Comparison of ENCODE assay signal across 8 cellular contexts in genomic region chrX:68433981-68434299, GRCh38. TPM values are rescaled to one million over a fixed set of nuclear protein-coding genes. Genes with fewer than 3 reads are reported as not detected.
DNase-seq lines count a peak whose midpoint lies in the region; ATAC-seq and TF ChIP-seq lines count a peak whose summit lies in the region.

No MANE protein-coding gene starts in this region.

- no peak overlapping the region for H3K27ac Mint-ChIP-seq in activated T-cell treated with anti-CD3 and anti-CD28 coated beads, Interleukin-2, amount 50 U/mL, for 24 hours

- no peaks in the 10 kb centered on the region for H3K9me3 Mint-ChIP-seq in activated T-cell treated with anti-CD3 and anti-CD28 coated beads, Interleukin-2, amount 50 U/mL, for 24 hours

- peak overlapping the region; percentile 71 for H3K4me3 Mint-ChIP-seq in activated T-cell treated with anti-CD3 and anti-CD28 coated beads, Interleukin-2, amount 50 U/mL, for 24 hours

- ATAC-seq in lung (ENCODE audit: insufficient read depth, low FRiP score) (no peak), HG02938 (IDR thresholded peaks at IDR 0.05; ENCODE audit: unreplicated experiment) (no peak)

- H3K27me3 Mint-ChIP-seq in activated T-cell treated with anti-CD3 and anti-CD28 coated beads, Interleukin-2, amount 50 U/mL, for 24 hours, result peaks cover 79% of the 10 kb centered on the region

- peaks cover 5% of the 10 kb centered on the region for H3K4me1 Mint-ChIP-seq in activated T-cell treated with anti-CD3 and anti-CD28 coated beads, Interleukin-2, amount 50 U/mL, for 24 hours (ENCODE audit: low read depth)

- H3K4me1 ChIP-seq in lung (ENCODE audit: control insufficient read depth in 2 of 2, insufficient read depth in 2 of 2, low read length in 2 of 2), result peaks cover 2% of the 10 kb centered on the region in 2 donors
- peaks cover 0 to 6% (median 0%) of the 10 kb centered on the region in 4 donors for H3K4me1 ChIP-seq in tibial artery

- peak overlapping the region; percentile 66 for H3K27ac ChIP-seq in brain microvascular endothelial cell
- peak overlapping the region; percentile 68 to 78 for H3K27ac ChIP-seq in lung (ENCODE audit: low read depth in 1 of 2, low read length in 1 of 2)
- peak overlapping the region; percentile 80 to 91 for H3K27ac ChIP-seq in tibial artery

- H3K36me3 ChIP-seq in brain microvascular endothelial cell (replicated peaks) (no peaks in the 10 kb centered on the region), lung (ENCODE audit: control insufficient read depth in 2 of 2, insufficient read depth in 2 of 2, low read length in 2 of 2) (no peaks in the 10 kb centered on the region), tibial artery (no peaks in the 10 kb centered on the region)

- WGBS in lung, 2 donors, result 2 to 33% methylated on average over 11 to 13 of the region's 13 CpGs

- no peaks in the 10 kb centered on the region for H3K36me3 Mint-ChIP-seq in activated T-cell treated with anti-CD3 and anti-CD28 coated beads, Interleukin-2, amount 50 U/mL, for 24 hours (ENCODE audit: low read depth)

- no peak for TF ChIP-seq CTCF in brain microvascular endothelial cell (IDR thresholded peaks at IDR 0.05; ENCODE audit: low read depth, low read length, missing control alignments)
- no peak for TF ChIP-seq CTCF in lung (IDR thresholded peaks at IDR 0.05; ENCODE audit: control extremely low read depth, extremely low read depth)
- no peak for TF ChIP-seq CTCF in tibial artery (IDR thresholded peaks at IDR 0.05)

- no peak for DNase-seq in activated T-cell treated with anti-CD3 and anti-CD28 coated beads, Interleukin-2, amount 50 U/mL, for 24 hours
- DNase-seq in activated T-cell treated with anti-CD3 and anti-CD28 coated beads, Interleukin-2, amount 50 U/mL, for 48 hours, result no peak
- no peak for DNase-seq in brain microvascular endothelial cell
- DNase-seq in lung (ENCODE audit: low spot score), result no peak
- no peak for DNase-seq in tibial artery
- no peak for DNase-seq in activated effector memory CD4-positive, alpha-beta T cell treated with anti-CD3 and anti-CD28 coated beads, Interleukin-2, amount 50 U/mL, for 16 hours
- DNase-seq in NCI-H524 treated with DMSO at 0.1 percent for 48 hours (lab: John Stamatoyannopoulos, UW), result no peak

- H3K9me3 ChIP-seq in lung (ENCODE audit: control insufficient read depth in 2 of 2, insufficient read depth in 1 of 2, low read length in 1 of 2), result no peaks in the 10 kb centered on the region
- peaks cover 0 to 5% (median 0%) of the 10 kb centered on the region in 3 donors for H3K9me3 ChIP-seq in tibial artery

- no peaks in the 10 kb centered on the region for H3K27me3 ChIP-seq in brain microvascular endothelial cell (replicated peaks)
- H3K27me3 ChIP-seq in lung (ENCODE audit: control insufficient read depth, insufficient read depth), result no peaks in the 10 kb centered on the region
- H3K27me3 ChIP-seq in tibial artery, result no peaks in the 10 kb centered on the region

- in situ Hi-C loops in brain microvascular endothelial cell (cut with HindIII; ENCODE audit: low pct_ligation_motif_present, low sequenced_read_pairs), result no loop called here

- peak overlapping the region; percentile 67 for H3K4me3 ChIP-seq in brain microvascular endothelial cell (ENCODE audit: low read depth, low read length)
- H3K4me3 ChIP-seq in lung, result peak overlapping the region; percentile 56
- peak overlapping the region; percentile 65 to 69 for H3K4me3 ChIP-seq in tibial artery

- intact Hi-C loops in tibial artery (cut with DNase I; ENCODE audit: low total_unique reads), result no loop called here

RNA-seq across cellular contexts. Expression of gene OPHN1, which starts 0.6 kb away (rescaled TPM):
- total RNA-seq in lung, result 10 to 100 TPM; 11.3 to 22.0 TPM
- polyA plus RNA-seq in lung, result 1 to 10 TPM; 1.1 to 2.3 TPM
